ENCODE assay signal across 8 cellular contexts in the genomic region with DNA sequence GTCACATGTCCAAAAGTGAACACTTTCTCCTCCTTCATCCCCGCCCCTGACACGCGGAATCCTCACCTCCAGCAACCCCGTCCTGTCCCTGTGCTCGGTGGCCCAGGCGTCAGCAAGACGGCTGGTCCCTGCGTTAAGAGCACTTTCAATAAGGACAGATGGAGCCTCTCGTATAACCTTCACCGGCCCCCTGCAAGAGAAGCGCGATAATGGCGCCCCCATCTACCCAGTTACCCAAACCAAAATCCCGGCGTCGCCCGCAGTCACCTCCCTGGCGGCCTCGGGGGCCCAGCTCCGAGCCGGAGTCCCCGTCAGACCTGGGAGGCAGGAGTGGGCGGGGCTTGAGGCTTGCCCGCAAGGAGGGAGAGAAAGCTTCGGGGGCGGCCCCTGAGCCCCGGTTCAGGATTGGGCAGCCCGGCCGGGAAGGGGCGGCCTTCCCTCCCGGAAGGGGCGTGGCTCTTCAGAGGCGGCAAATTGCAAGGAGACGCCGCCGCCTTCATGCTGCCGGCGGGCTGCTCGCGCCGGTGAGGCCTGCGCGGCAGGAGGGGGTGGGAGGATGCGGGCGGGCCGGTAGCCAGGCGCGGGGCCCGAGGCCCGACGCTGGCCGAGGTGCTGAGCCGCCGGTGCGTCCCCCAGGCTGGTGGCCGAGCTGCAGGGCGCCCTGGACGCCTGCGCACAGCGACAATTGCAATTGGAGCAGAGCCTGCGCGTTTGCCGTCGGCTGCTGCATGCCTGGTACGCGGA. TPM values are rescaled to one million over a fixed set of nuclear protein-coding genes. Genes with fewer than 3 reads are reported as not detected.
DNase-seq lines count a peak whose midpoint lies in the region; ATAC-seq lines count a peak whose summit lies in the region.

A gene with protein sequence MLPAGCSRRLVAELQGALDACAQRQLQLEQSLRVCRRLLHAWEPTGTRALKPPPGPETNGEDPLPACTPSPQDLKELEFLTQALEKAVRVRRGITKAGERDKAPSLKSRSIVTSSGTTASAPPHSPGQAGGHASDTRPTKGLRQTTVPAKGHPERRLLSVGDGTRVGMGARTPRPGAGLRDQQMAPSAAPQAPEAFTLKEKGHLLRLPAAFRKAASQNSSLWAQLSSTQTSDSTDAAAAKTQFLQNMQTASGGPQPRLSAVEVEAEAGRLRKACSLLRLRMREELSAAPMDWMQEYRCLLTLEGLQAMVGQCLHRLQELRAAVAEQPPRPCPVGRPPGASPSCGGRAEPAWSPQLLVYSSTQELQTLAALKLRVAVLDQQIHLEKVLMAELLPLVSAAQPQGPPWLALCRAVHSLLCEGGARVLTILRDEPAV (plus strand): TSS at position 463 of the 744 bp plus-strand sequence. CDS start 36 bp downstream, at position 499.

- ATAC-seq in GM21825 (IDR thresholded peaks at IDR 0.05; ENCODE audit: unreplicated experiment), result peak; percentile 84
- ATAC-seq in activated T-cell treated with anti-CD3 and anti-CD28 coated beads, Interleukin-2, amount 50 U/mL, for 72 hours (replicated peaks in 1 of 2), result peak; percentile 95 to 96
- peak; percentile 100 for ATAC-seq in naive thymus-derived CD4-positive, alpha-beta T cell
- ATAC-seq in stimulated activated memory B cell treated with anti-CD40 and anti-IgM and Interleukin-4, amounts not matched to agents 10 μg/mL and 1 μg/mL and 100 μg/mL, for 72 hours, result peak; percentile 96

- peak within 1 kb of the TSS; percentile 87 to 91 for H3K4me3 Mint-ChIP-seq in activated T-cell treated with anti-CD3 and anti-CD28 coated beads, Interleukin-2, amount 50 U/mL, for 72 hours
- H3K4me3 Mint-ChIP-seq in naive thymus-derived CD4-positive, alpha-beta T cell, result peak within 1 kb of the TSS; percentile 75 to 95 (median 88)
- peak within 1 kb of the TSS; percentile 82 for H3K4me3 Mint-ChIP-seq in stimulated activated memory B cell treated with anti-CD40 and anti-IgM and Interleukin-4, amounts not matched to agents 10 μg/mL and 1 μg/mL and 100 μg/mL, for 72 hours

- CTCF ChIA-PET in naive thymus-derived CD4-positive, alpha-beta T cell (lab: Charles Lee), result no interaction called here

- H3K4me1 ChIP-seq in naive thymus-derived CD4-positive, alpha-beta T cell (ENCODE audit: control insufficient read depth in 2 of 2, insufficient read depth in 2 of 2, low read length in 2 of 2), result peaks cover 5 to 8% of the 10 kb centered on the region in 2 donors

- POLR2A ChIA-PET in naive thymus-derived CD4-positive, alpha-beta T cell (lab: Charles Lee), result interaction anchor here (0.7 to 1.5 kb wide), 6 partner anchors 17 to 304 kb away, joined by 3 to 7 read pairs (median 4); a partner anchor contains a TSS

- intact Hi-C loops in naive thymus-derived CD4-positive, alpha-beta T cell (cut with micrococcal nuclease), result loop anchor here (1.0 kb wide), 5 partner anchors 14 to 120 kb away; a partner anchor contains a TSS

- H3K27ac ChIP-seq in naive thymus-derived CD4-positive, alpha-beta T cell (ENCODE audit: low read depth, low read length), result peak within 1 kb of the TSS; percentile 57

- H3K9me3 Mint-ChIP-seq in activated T-cell treated with anti-CD3 and anti-CD28 coated beads, Interleukin-2, amount 50 U/mL, for 72 hours, result no peaks in the 10 kb centered on the region
- no peaks in the 10 kb centered on the region for H3K9me3 Mint-ChIP-seq in naive thymus-derived CD4-positive, alpha-beta T cell
- H3K9me3 Mint-ChIP-seq in stimulated activated memory B cell treated with anti-CD40 and anti-IgM and Interleukin-4, amounts not matched to agents 10 μg/mL and 1 μg/mL and 100 μg/mL, for 72 hours, result no peaks in the 10 kb centered on the region

- H3K9me3 ChIP-seq in naive thymus-derived CD4-positive, alpha-beta T cell (ENCODE audit: control insufficient read depth in 2 of 3, low read length in 3 of 3), result no peaks in the 10 kb centered on the region

- peak within 1 kb of the TSS; percentile 63 for H3K4me3 ChIP-seq in naive thymus-derived CD4-positive, alpha-beta T cell (ENCODE audit: low read length)

- H3K36me3 ChIP-seq in naive thymus-derived CD4-positive, alpha-beta T cell (ENCODE audit: control insufficient read depth in 2 of 3, insufficient read depth in 3 of 3, low read length in 3 of 3), result peaks cover 0 to 8% (median 0%) of the 10 kb centered on the region in 3 experiments

- H3K4me1 Mint-ChIP-seq in activated T-cell treated with anti-CD3 and anti-CD28 coated beads, Interleukin-2, amount 50 U/mL, for 72 hours (ENCODE audit: low read depth), result peaks cover 12% of the 10 kb centered on the region
- peaks cover 4 to 14% (median 5%) of the 10 kb centered on the region in 7 donors for H3K4me1 Mint-ChIP-seq in naive thymus-derived CD4-positive, alpha-beta T cell
- H3K4me1 Mint-ChIP-seq in stimulated activated memory B cell treated with anti-CD40 and anti-IgM and Interleukin-4, amounts not matched to agents 10 μg/mL and 1 μg/mL and 100 μg/mL, for 72 hours, result peaks cover 11% of the 10 kb centered on the region

- H3K36me3 Mint-ChIP-seq in activated T-cell treated with anti-CD3 and anti-CD28 coated beads, Interleukin-2, amount 50 U/mL, for 72 hours (ENCODE audit: insufficient read depth in 2 of 2), result peaks cover 2 to 10% of the 10 kb centered on the region in 2 donors
- peaks cover 0 to 6% (median 0%) of the 10 kb centered on the region in 5 donors for H3K36me3 Mint-ChIP-seq in naive thymus-derived CD4-positive, alpha-beta T cell
- H3K36me3 Mint-ChIP-seq in stimulated activated memory B cell treated with anti-CD40 and anti-IgM and Interleukin-4, amounts not matched to agents 10 μg/mL and 1 μg/mL and 100 μg/mL, for 72 hours, result peaks cover 13% of the 10 kb centered on the region

- no peaks in the 10 kb centered on the region for H3K27me3 Mint-ChIP-seq in activated T-cell treated with anti-CD3 and anti-CD28 coated beads, Interleukin-2, amount 50 U/mL, for 72 hours (ENCODE audit: low read depth)
- no peaks in the 10 kb centered on the region for H3K27me3 Mint-ChIP-seq in naive thymus-derived CD4-positive, alpha-beta T cell
- H3K27me3 Mint-ChIP-seq in stimulated activated memory B cell treated with anti-CD40 and anti-IgM and Interleukin-4, amounts not matched to agents 10 μg/mL and 1 μg/mL and 100 μg/mL, for 72 hours, result no peaks in the 10 kb centered on the region

- H3K27me3 ChIP-seq in naive thymus-derived CD4-positive, alpha-beta T cell (ENCODE audit: control insufficient read depth in 2 of 2, insufficient read depth in 2 of 2, low read length in 2 of 2), result no peaks in the 10 kb centered on the region

- H3K27ac Mint-ChIP-seq in activated T-cell treated with anti-CD3 and anti-CD28 coated beads, Interleukin-2, amount 50 U/mL, for 72 hours, result peak within 1 kb of the TSS; percentile 84
- peak within 1 kb of the TSS in 7 of 9 donors; percentile 3 to 94 (median 69) for H3K27ac Mint-ChIP-seq in naive thymus-derived CD4-positive, alpha-beta T cell
- peak within 1 kb of the TSS; percentile 46 for H3K27ac Mint-ChIP-seq in stimulated activated memory B cell treated with anti-CD40 and anti-IgM and Interleukin-4, amounts not matched to agents 10 μg/mL and 1 μg/mL and 100 μg/mL, for 72 hours

- DNase-seq in DMS79 treated with DMSO at 0.1 percent for 48 hours (lab: John Stamatoyannopoulos, UW), result peak; percentile 89
- DNase-seq in Kasumi-1 (lab: John Stamatoyannopoulos, UW), result peak; percentile 78 to 83
- DNase-seq in RKO (ENCODE audit: low spot score), result peak; percentile 96
- peak; percentile 99 for DNase-seq in activated T-cell treated with anti-CD3 and anti-CD28 coated beads, Interleukin-2, amount 50 U/mL, for 72 hours
- DNase-seq in fibroblast of gingiva (ENCODE audit: low read depth), result peak; percentile 85
- DNase-seq in naive thymus-derived CD4-positive, alpha-beta T cell, result peak; percentile 92 to 98 (median 94)

RNA-seq across cellular contexts. Expression of the gene that starts here (rescaled TPM):
- 10 to 100 TPM; 23.0 to 32.7 TPM for total RNA-seq in activated T-cell treated with anti-CD3 and anti-CD28 coated beads, Interleukin-2, amount 50 U/mL, for 72 hours
- total RNA-seq in naive thymus-derived CD4-positive, alpha-beta T cell, result 10 to 100 TPM in 1 of 5 experiments, 1 to 10 TPM in 1, under 1 TPM in 2, not detected in 1; 0.32 to 16.7 (median 0.71) TPM
- polyA plus RNA-seq in naive thymus-derived CD4-positive, alpha-beta T cell, result under 1 TPM; 0.39 to 0.84 TPM

Comparison
In these comparisons a context has a peak if more than half of its experiments do, and no peak if none do; other contexts are left out.
1. Peak in every context shown above with its lines: DNase-seq, ATAC-seq, H3K4me3 ChIP-seq and H3K27ac ChIP-seq.